ENCODE assay signal across 8 cellular contexts in genomic region chr3:20054549-20054987, GRCh38. TPM values are rescaled to one million over a fixed set of nuclear protein-coding genes. Genes with fewer than 3 reads are reported as not detected.
DNase-seq lines count a peak whose midpoint lies in the region; ATAC-seq and TF ChIP-seq lines count a peak whose summit lies in the region.

No MANE protein-coding gene starts in this region.

- no peak overlapping the region for H3K4me3 ChIP-seq in epithelial cell of esophagus (ENCODE audit: low read length)

- ATAC-seq in GM18508 (IDR thresholded peaks at IDR 0.05; ENCODE audit: insufficient read depth, unreplicated experiment) = peak; percentile 76
- ATAC-seq in HG02759 (IDR thresholded peaks at IDR 0.05; ENCODE audit: unreplicated experiment) = peak; percentile 85

- no peak for TF ChIP-seq CTCF in epithelial cell of esophagus (IDR thresholded peaks at IDR 0.05; ENCODE audit: insufficient read depth, low read depth, low read length, missing control alignments)

- DNase-seq in NCI-H2029 (lab: John Stamatoyannopoulos, UW) (peak; percentile 78), epithelial cell of esophagus (ENCODE audit: low read depth) (peak; percentile 100), renal cortical epithelial cell (ENCODE audit: low read depth) (peak; percentile 100), GM19238 (ENCODE audit: insufficient read length, low spot score) (no peak), middle frontal gyrus (ENCODE audit: extremely low spot score, low spot score) (no peak)
- peak; percentile 57 to 62 for DNase-seq in activated CD4-positive, alpha-beta T cell treated with anti-CD3 and anti-CD28 coated beads, Interleukin-2, amount 50 U/mL, for 4 hours

RNA-seq across cellular contexts. Expression of gene KAT2B, which starts 14.3 kb away (rescaled TPM):
- total RNA-seq in renal cortical epithelial cell = 6.6 and 13.6 TPM in 2 replicates

RNA-seq across cellular contexts. Expression of gene PP2D1, which starts 42.5 kb away (rescaled TPM):
- total RNA-seq in renal cortical epithelial cell = not detected in 2 replicates

Comparison
In these comparisons a context has a peak if more than half of its experiments do, and no peak if none do; other contexts are left out.
1. DNase-seq: peak in NCI-H2029 (single experiment), activated CD4-positive, alpha-beta T cell treated with anti-CD3 and anti-CD28 coated beads, Interleukin-2, amount 50 U/mL, for 4 hours (2 of 2), epithelial cell of esophagus (single experiment) and renal cortical epithelial cell (single experiment); none in GM19238 (single experiment) and middle frontal gyrus (single experiment).